In genomic region chr17:12664894-12665262, GRCh38 we compare ENCODE assay signal across 9 cellular contexts. TPM values are rescaled to one million over a fixed set of nuclear protein-coding genes. Genes with fewer than 3 reads are reported as not detected.
DNase-seq lines count a peak whose midpoint lies in the region; ATAC-seq, FAIRE-seq and TF ChIP-seq lines count a peak whose summit lies in the region.
"Had no signal": no experiment of that assay in that cellular context is flagged by ENCODE, and none has a peak within 500 bp of the region (broad histone marks: within the 10 kb centered on the region; RNA-seq: fewer than 3 reads in every experiment).

No MANE protein-coding gene starts in this region.

- peaks cover 34 to 52% of the 10 kb centered on the region in 2 donors for H3K27me3 Mint-ChIP-seq in natural killer cell (ENCODE audit: low read depth in 2 of 2)

- no peak for TF ChIP-seq POLR2A in spleen (IDR thresholded peaks at IDR 0.05)

- no peak overlapping the region for H3K4me3 Mint-ChIP-seq in natural killer cell

- H3K4me1 ChIP-seq in GM23248 (ENCODE audit: insufficient read depth) (0 out of 2 replicates have a peak, but pooled peaks cover 10% of the 10 kb centered on the region), mammary epithelial cell (ENCODE audit: insufficient read depth, low read length) (no peaks in the 10 kb centered on the region), spleen (peaks cover 0 to 16% (median 11%) of the 10 kb centered on the region in 6 donors)

- no peaks in the 10 kb centered on the region for H3K36me3 ChIP-seq in GM23248 (ENCODE audit: low read depth)
- H3K36me3 ChIP-seq in mammary epithelial cell (ENCODE audit: insufficient read depth, low read length), result no peaks in the 10 kb centered on the region
- no peaks in the 10 kb centered on the region for H3K36me3 ChIP-seq in kidney epithelial cell (ENCODE audit: control insufficient read depth, insufficient read depth, low read length)
- H3K36me3 ChIP-seq in spleen, result no peaks in the 10 kb centered on the region

- H3K9me3 ChIP-seq in GM23248 (ENCODE audit: low read depth), result no peaks in the 10 kb centered on the region
- no peaks in the 10 kb centered on the region for H3K9me3 ChIP-seq in mammary epithelial cell (replicated peaks; ENCODE audit: insufficient read depth, low read length)
- no peaks in the 10 kb centered on the region for H3K9me3 ChIP-seq in spleen

- no peak for TF ChIP-seq CTCF in mammary epithelial cell (conservative IDR thresholded peaks at IDR 0.05 in 1 of 2, IDR thresholded peaks at IDR 0.05 in 1 of 2; ENCODE audit: extremely low read depth in 1 of 2, insufficient read depth in 1 of 2, low read depth in 1 of 2, low read length in 2 of 2)
- TF ChIP-seq CTCF in kidney epithelial cell (IDR thresholded peaks at IDR 0.05; ENCODE audit: insufficient read depth, low read length, poor library complexity, severe bottlenecking), result no peak
- no peak for TF ChIP-seq CTCF in spleen (IDR thresholded peaks at IDR 0.05 in 8 of 11, conservative IDR thresholded peaks at IDR 0.05 in 3 of 11)
- TF ChIP-seq CTCF in natural killer cell (IDR thresholded peaks at IDR 0.05), result no peak

- ATAC-seq in HG02642 (IDR thresholded peaks at IDR 0.05; ENCODE audit: poor library complexity, unreplicated experiment) (no peak), natural killer cell (no peak)

- no peaks in the 10 kb centered on the region for H3K4me1 Mint-ChIP-seq in natural killer cell

- H3K4me2 ChIP-seq in GM23248 (ENCODE audit: unreplicated experiment), result peak overlapping the region; percentile 87
- no peak overlapping the region for H3K4me2 ChIP-seq in mammary epithelial cell (ENCODE audit: insufficient read depth, low read depth, low read length)

- intact Hi-C loops in mammary epithelial cell (cut with micrococcal nuclease) (no loop called here), spleen (cut with DNase I; ENCODE audit: low total_unique reads) (loop anchor here (5.0 kb wide), 1 partner anchor 408 kb away; no protein-coding TSS in a partner anchor), natural killer cell (cut with micrococcal nuclease) (no loop called here)

- H4K20me1 ChIP-seq in GM23248 (ENCODE audit: insufficient read depth) (no peaks in the 10 kb centered on the region), mammary epithelial cell (ENCODE audit: insufficient read depth, low read length) (no peaks in the 10 kb centered on the region)

- H3K9ac ChIP-seq in GM23248 (no peak overlapping the region), mammary epithelial cell (ENCODE audit: insufficient read depth, low read length) (no peak overlapping the region)

- H3K9me2 ChIP-seq in GM23248 (ENCODE audit: insufficient read depth), result no peaks in the 10 kb centered on the region

- CTCF ChIA-PET in mammary epithelial cell (lab: Charles Lee; ENCODE audit: low non-redundant PET), result no interaction called here

- BruUV-seq in mammary epithelial cell (replicated peaks; lab: Mats Ljungman, UMichigan), result no TSS peak

- dilution Hi-C loops in mammary epithelial cell (cut with HindIII; ENCODE audit: low sequenced_read_pairs), result no loop called here

- peak; percentile 4 for DNase-seq in GM23248
- no peak for DNase-seq in mammary epithelial cell
- DNase-seq in kidney epithelial cell (ENCODE audit: low read depth), result no peak
- DNase-seq in spleen, result no peak
- no peak for DNase-seq in RCC 7860 (ENCODE audit: low spot score)
- DNase-seq in C1 segment of cervical spinal cord (lab: John Stamatoyannopoulos, UW), result no peak
- no peak for DNase-seq in natural killer cell
- DNase-seq: kidney glomerular epithelial cell had no signal

- H3F3A ChIP-seq in GM23248 (ENCODE audit: insufficient read depth), result no peaks in the 10 kb centered on the region

- H3K79me2 ChIP-seq in GM23248 (ENCODE audit: insufficient read depth) (no peaks in the 10 kb centered on the region), mammary epithelial cell (ENCODE audit: insufficient read depth, low read length) (no peaks in the 10 kb centered on the region)

- no peak overlapping the region for H3K27ac Mint-ChIP-seq in natural killer cell

- H3K36me3 Mint-ChIP-seq in natural killer cell, result peaks cover 9% of the 10 kb centered on the region

- WGBS in GM23248 (ENCODE audit: low coverage in 1 of 2, low lambda C conversion rate in 2 of 2, missing lambda C conversion rate in 2 of 2), 2 experiments, result 0 to 1% methylated on average over 11 of the region's 11 CpGs
- WGBS in mammary epithelial cell (ENCODE audit: low coverage, missing lambda C conversion rate), result 2% methylated on average over 7 of the region's 11 CpGs
- 15 to 18% (median 16%) methylated on average over 11 of the region's 11 CpGs for WGBS in spleen, 5 donors

- peaks cover 0 to 2% of the 10 kb centered on the region in 2 donors for H3K9me3 Mint-ChIP-seq in natural killer cell

- H3K27ac ChIP-seq in GM23248 (no peak overlapping the region), mammary epithelial cell (ENCODE audit: insufficient read depth, low read depth, low read length) (no peak overlapping the region), spleen (no peak overlapping the region)

- peak overlapping the region; percentile 63 for H2AFZ ChIP-seq in GM23248
- peak overlapping the region; percentile 37 for H2AFZ ChIP-seq in mammary epithelial cell (ENCODE audit: low read depth, low read length)

- in situ Hi-C loops in GM23248 (cut with MboI), result loop anchor here (10.0 kb wide), 1 partner anchor 410 kb away; no protein-coding TSS in a partner anchor
- in situ Hi-C loops in mammary epithelial cell (cut with MboI; ENCODE audit: low sequenced_read_pairs in 2 of 2), result no loop called here

- FAIRE-seq in RCC 7860 (lab: Jason Lieb, UNC), result no peak

- H3K27me3 ChIP-seq in GM23248 (replicated peaks; ENCODE audit: insufficient read depth) (peaks cover 46% of the 10 kb centered on the region), mammary epithelial cell (ENCODE audit: insufficient read depth, low read length) (peaks cover 14% of the 10 kb centered on the region), kidney epithelial cell (ENCODE audit: control insufficient read depth, insufficient read depth, low read length) (peaks cover 22% of the 10 kb centered on the region), spleen (replicated peaks in 1 of 7) (peaks cover 0 to 69% (median 33%) of the 10 kb centered on the region in 7 donors)

- H3K4me3 ChIP-seq in GM23248 (peak overlapping the region; percentile 67), mammary epithelial cell (replicated peaks in 1 of 3; ENCODE audit: insufficient read depth in 1 of 3, low read depth in 2 of 3, low read length in 3 of 3) (no peak overlapping the region), kidney epithelial cell (ENCODE audit: low read depth, low read length) (peak overlapping the region; percentile 34), spleen (peak overlapping the region; percentile 25 to 61 (median 32))

RNA-seq across cellular contexts. Expression of gene MYOCD, which starts 0.8 kb away (rescaled TPM):
- under 0.01 TPM in 2 replicates for total RNA-seq in GM23248 (2014; rRNA removed; shearing (Covaris generic))
- 0.09 TPM in 1 of 2 replicates, not detected in the other for polyA plus RNA-seq in GM23248 (2016; fragmentation: Nextera tagmentation; extraction: Ambion mirVana)
- not detected for total RNA-seq in mammary epithelial cell
- not detected for polyA plus RNA-seq in mammary epithelial cell
- not detected for polyA minus RNA-seq in mammary epithelial cell
- total RNA-seq in kidney epithelial cell, result 0.27 and 2.1 TPM in 2 replicates
- 1 to 10 TPM in 3 of 7 donors, under 1 TPM in 4; 0.33 to 2.5 (median 0.98) TPM for total RNA-seq in spleen
- polyA plus RNA-seq in spleen, result under 1 TPM; 0.17 to 0.54 (median 0.29) TPM
- not detected for total RNA-seq in natural killer cell

Comparison
In these comparisons a context has a peak if more than half of its experiments do, and no peak if none do; other contexts are left out.
1. H3K4me3 ChIP-seq: peak in GM23248 (single experiment), kidney epithelial cell (single experiment) and spleen (8 of 8); none in mammary epithelial cell (0 of 3).